29 cellular contexts compared by ENCODE assay signal in genomic region chr17:57714660-57715059, GRCh38. TPM values are rescaled to one million over a fixed set of nuclear protein-coding genes. Genes with fewer than 3 reads are reported as not detected.
DNase-seq lines count a peak whose midpoint lies in the region; ATAC-seq, FAIRE-seq and TF ChIP-seq lines count a peak whose summit lies in the region.
"Had no signal": no experiment of that assay in that cellular context is flagged by ENCODE, and none has a peak within 500 bp of the region (broad histone marks: within the 10 kb centered on the region; RNA-seq: fewer than 3 reads in every experiment).

No MANE protein-coding gene starts in this region.

- H3K27ac ChIP-seq in SK-N-SH (ENCODE audit: low read depth in 2 of 2, low read length in 1 of 2) (no peak overlapping the region), esophagus muscularis mucosa (replicated peaks in 1 of 4) (no peak overlapping the region)
- H3K27ac ChIP-seq: colonic mucosa, foreskin keratinocyte, heart right ventricle, HL-60 had no signal

- H3K79me2 ChIP-seq in SK-N-SH (ENCODE audit: insufficient read depth) = no peaks in the 10 kb centered on the region

- H3K4me2 ChIP-seq in SK-N-SH = no peak overlapping the region
- H3K4me2 ChIP-seq: GM23338 had no signal

- H3K4me3 ChIP-seq in SK-N-SH (ENCODE audit: low read depth in 2 of 2, low read length in 1 of 2) (no peak overlapping the region), esophagus muscularis mucosa (no peak overlapping the region)
- H3K4me3 ChIP-seq: colonic mucosa, GM23338, heart right ventricle had no signal

- POLR2A ChIA-PET in SK-N-SH (lab: Yijun Ruan, JAX) = interaction anchor here (0.8 kb wide), 1 partner anchor 10 kb away, joined by 3 read pairs; no protein-coding TSS in a partner anchor

- no peak for TF ChIP-seq RAD21 in SK-N-SH (IDR thresholded peaks at IDR 0.05; ENCODE audit: low read length)

- CTCF ChIA-PET in SK-N-SH (lab: Yijun Ruan, JAX) = interaction anchor here (0.6 to 4.3 kb wide), 5 partner anchors 9 to 42 kb away, joined by 3 to 15 read pairs (median 9); no protein-coding TSS in a partner anchor

- no peak for ATAC-seq in SK-N-SH treated with all-trans-retinoic acid at 6 μM for 48 hours
- ATAC-seq: activated naive CD4-positive, alpha-beta T cell treated with anti-CD3 and anti-CD28 coated beads, Interleukin-2, amount 50 U/mL, for 72 hours; effector memory CD8-positive, alpha-beta T cell; esophagus mucosa; foreskin keratinocyte; GM23338 had no signal

- TF ChIP-seq CTCF in SK-N-SH (IDR thresholded peaks at IDR 0.05) (no peak), esophagus muscularis mucosa (IDR thresholded peaks at IDR 0.05) (no peak), D721Med (IDR thresholded peaks at IDR 0.05; ENCODE audit: insufficient read depth, missing control alignments) (no peak)

- 34% methylated on average over 7 of the region's 7 CpGs for WGBS in SK-N-SH (ENCODE audit: low lambda C conversion rate)
- 57% methylated on average over 6 of the region's 7 CpGs for WGBS in esophagus muscularis mucosa

- no peaks in the 10 kb centered on the region for H3K9me2 ChIP-seq in SK-N-SH

- peak; percentile 41 for DNase-seq in SK-N-SH
- DNase-seq in NCI-H2196 treated with DMSO at 0.1 percent for 48 hours (lab: John Stamatoyannopoulos, UW; ENCODE audit: unreplicated experiment) = peak; percentile 79
- peak; percentile 42 for DNase-seq in esophagus muscularis mucosa (ENCODE audit: extremely low spot score)
- DNase-seq in urothelium cell line (ENCODE audit: low spot score) = no peak
- DNase-seq in putamen (ENCODE audit: low spot score) = no peak
- DNase-seq in D721Med (ENCODE audit: insufficient read length, low spot score) = no peak
- DNase-seq in HUDEP-2 (lab: John Stamatoyannopoulos, UW; ENCODE audit: unreplicated experiment in 76 of 76) = no peak
- DNase-seq: activated B cell treated with CpG ODN at 0.5 μM for 24 hours; activated CD4-positive, alpha-beta T cell treated with anti-CD3 and anti-CD28 coated beads, Interleukin-2, amount 50 U/mL, for 48 hours; activated CD8-positive, alpha-beta memory T cell treated with anti-CD3 and anti-CD28 coated beads, Interleukin-2, amount 50 U/mL, for 48 hours; colonic mucosa; effector memory CD8-positive, alpha-beta T cell; foreskin keratinocyte; heart right ventricle; mesendoderm; NCI-H1105; NCI-H345; NK-92 treated with Interleukin-12 subunit alpha and Interleukin-12 subunit beta, amount 100 ng/mL, for 24 hours; SHP77 treated with DMSO at 0.1 percent for 48 hours; stimulated activated naive CD4-positive, alpha-beta T cell had no signal

- H4K20me1 ChIP-seq in SK-N-SH (ENCODE audit: insufficient read depth) = no peaks in the 10 kb centered on the region

- TF ChIP-seq EP300 in SK-N-SH (IDR thresholded peaks at IDR 0.05; ENCODE audit: borderline replicate concordance in 1 of 2, low read depth in 1 of 2, low read length in 1 of 2) (no peak), esophagus muscularis mucosa (IDR thresholded peaks at IDR 0.05) (no peak)

- intact Hi-C loops in esophagus muscularis mucosa (cut with DNase I) = no loop called here

- TF ChIP-seq POLR2A in esophagus muscularis mucosa (IDR thresholded peaks at IDR 0.05; ENCODE audit: low read depth) = no peak

- H3K9me3 ChIP-seq in SK-N-SH (no peaks in the 10 kb centered on the region), esophagus muscularis mucosa (no peaks in the 10 kb centered on the region)
- H3K9me3 ChIP-seq: colonic mucosa, heart right ventricle had no signal

- H3K36me3 ChIP-seq in SK-N-SH (replicated peaks in 1 of 2; ENCODE audit: control insufficient read depth in 1 of 2, insufficient read depth in 2 of 2, low read length in 1 of 2) = no peaks in the 10 kb centered on the region
- H3K36me3 ChIP-seq in esophagus muscularis mucosa = no peaks in the 10 kb centered on the region
- H3K36me3 ChIP-seq: colonic mucosa, heart right ventricle had no signal

- H3K9ac ChIP-seq in SK-N-SH = no peak overlapping the region

- H3K27me3 ChIP-seq in SK-N-SH (ENCODE audit: insufficient read depth) = peaks cover 33% of the 10 kb centered on the region; the same call in 1 of the 2 replicates
- H3K27me3 ChIP-seq in esophagus muscularis mucosa = no peaks in the 10 kb centered on the region

- H3K4me1 ChIP-seq in SK-N-SH (ENCODE audit: control insufficient read depth in 1 of 2, insufficient read depth in 2 of 2, low read depth in 1 of 2, low read length in 1 of 2) = peaks cover 0 to 14% of the 10 kb centered on the region in 2 experiments; a peak in 1 of 4 replicates
- peaks cover 5 to 15% (median 11%) of the 10 kb centered on the region in 4 donors for H3K4me1 ChIP-seq in esophagus muscularis mucosa
- H3K4me1 ChIP-seq: colonic mucosa, foreskin keratinocyte had no signal

- H2AFZ ChIP-seq in SK-N-SH (ENCODE audit: low read depth) = no peak overlapping the region
- H2AFZ ChIP-seq: GM23338 had no signal

- FAIRE-seq in urothelium cell line (lab: Jason Lieb, UNC) (peak; percentile 82), D721Med (lab: Jason Lieb, UNC) (no peak)

- H3F3A ChIP-seq in SK-N-SH (replicated peaks; ENCODE audit: insufficient read depth) = no peaks in the 10 kb centered on the region

TF ChIP-seq in SK-N-SH, 30 proteins besides CTCF, POLR2A, EP300 and RAD21 (continues in another document):
- TF ChIP-seq TEAD4 (IDR thresholded peaks at IDR 0.05; ENCODE audit: borderline replicate concordance, insufficient read depth) (no peak), FOXJ3 (CRISPR knock-in tag; IDR thresholded peaks at IDR 0.05) (no peak), MXI1 (IDR thresholded peaks at IDR 0.05; ENCODE audit: low read depth, low read length) (no peak), RCOR1 (IDR thresholded peaks at IDR 0.05; ENCODE audit: low read length) (no peak), FOXM1 (IDR thresholded peaks at IDR 0.05; ENCODE audit: low read depth) (no peak), EZH2phosphoT487 (IDR thresholded peaks at IDR 0.05; ENCODE audit: borderline replicate concordance, low read depth) (no peak), ZBTB33 (IDR thresholded peaks at IDR 0.05; ENCODE audit: borderline replicate concordance, low read depth) (no peak), RFX5 (IDR thresholded peaks at IDR 0.05; ENCODE audit: low read length) (no peak)

TF ChIP-seq in SK-N-SH treated with all-trans-retinoic acid at 6 μM for 48 hours, 23 proteins besides CTCF, POLR2A, EP300 and RAD21:
- no peak for TF ChIP-seq CSDC2 (CRISPR knock-in tag; IDR thresholded peaks at IDR 0.05)
- TF ChIP-seq ZFP3 (CRISPR knock-in tag; IDR thresholded peaks at IDR 0.05) = no peak
- no peak for TF ChIP-seq RARB (CRISPR knock-in tag; IDR thresholded peaks at IDR 0.05)
- no peak for TF ChIP-seq ZNF565 (CRISPR knock-in tag; conservative IDR thresholded peaks at IDR 0.05; ENCODE audit: low read depth)
- TF ChIP-seq ISL1 (CRISPR knock-in tag; IDR thresholded peaks at IDR 0.05) = no peak
- no peak for TF ChIP-seq PPARA (CRISPR knock-in tag; IDR thresholded peaks at IDR 0.05; ENCODE audit: borderline replicate concordance)
- no peak for TF ChIP-seq CSRNP3 (CRISPR knock-in tag; IDR thresholded peaks at IDR 0.05)
- no peak for TF ChIP-seq GLIS3 (CRISPR knock-in tag; IDR thresholded peaks at IDR 0.05)
- no peak for TF ChIP-seq ZFP30 (CRISPR knock-in tag; IDR thresholded peaks at IDR 0.05)
- TF ChIP-seq SNAI2 (CRISPR knock-in tag; IDR thresholded peaks at IDR 0.05) = no peak
- TF ChIP-seq CREB5 (CRISPR knock-in tag; IDR thresholded peaks at IDR 0.05; ENCODE audit: low read depth) = no peak
- TF ChIP-seq ZC3H10 (CRISPR knock-in tag; IDR thresholded peaks at IDR 0.05) = no peak
- no peak for TF ChIP-seq ZNF70 (CRISPR knock-in tag; IDR thresholded peaks at IDR 0.05)
- TF ChIP-seq ZNF8 (CRISPR knock-in tag; IDR thresholded peaks at IDR 0.05) = no peak
- no peak for TF ChIP-seq TOX (CRISPR knock-in tag; IDR thresholded peaks at IDR 0.05; ENCODE audit: borderline replicate concordance)

RNA-seq across cellular contexts. Expression of gene CCDC182, which starts 30.4 kb away (rescaled TPM):
- polyA plus RNA-seq in SK-N-SH (2012; rRNA removed) = not detected in 2 replicates
- polyA plus RNA-seq in SK-N-SH (2012; cell fraction: cytosol; rRNA removed) = not detected in 2 replicates
- polyA plus RNA-seq in SK-N-SH (2012; cell fraction: nucleus; rRNA removed) = not detected in 2 replicates
- total RNA-seq in esophagus muscularis mucosa = not detected
- total RNA-seq: A172; activated B cell treated with CpG ODN at 0.5 μM for 24 hours; activated naive CD4-positive, alpha-beta T cell treated with anti-CD3 and anti-CD28 coated beads, Interleukin-2, amount 50 U/mL, for 72 hours; bronchial epithelial cell; colonic mucosa; esophagus mucosa; foreskin keratinocyte; GM23338; heart right ventricle; temporal lobe; ureter had no signal
- polyA plus RNA-seq: foreskin keratinocyte, GM23338, heart right ventricle had no signal

Comparison
In these comparisons a context has a peak if more than half of its experiments do, and no peak if none do; other contexts are left out.
1. DNase-seq: peak in SK-N-SH (single experiment), NCI-H2196 treated with DMSO at 0.1 percent for 48 hours (single experiment) and esophagus muscularis mucosa (single experiment); none in urothelium cell line (single experiment), putamen (single experiment), D721Med (single experiment) and HUDEP-2 (0 of 76).